Comparison of ENCODE assay signal across 8 cellular contexts in genomic region chr21:33362044-33362555, GRCh38. TPM values are rescaled to one million over a fixed set of nuclear protein-coding genes. Genes with fewer than 3 reads are reported as not detected.
A peak's percentile ranks its signal among the peaks of the same experiment; 100 is the strongest.
DNase-seq lines count a peak whose midpoint lies in the region; ATAC-seq, FAIRE-seq and TF ChIP-seq lines count a peak whose summit lies in the region.

No MANE protein-coding gene starts in this region.

- no peak overlapping the region for H2BK5ac ChIP-seq in IMR-90 (ENCODE audit: low read depth, low read length, poor library complexity, severe bottlenecking)

- H3K9me1 ChIP-seq in IMR-90 (ENCODE audit: insufficient read depth, low read length) = peaks cover 5% of the 10 kb centered on the region

- no peak overlapping the region for H3K4me3 ChIP-seq in IMR-90 (ENCODE audit: insufficient read depth, low read depth, low read length)
- peak overlapping the region; percentile 35 to 53 for H3K4me3 ChIP-seq in kidney (ENCODE audit: low read length in 2 of 2)
- no peak overlapping the region for H3K4me3 ChIP-seq in testis

- H3K27me3 ChIP-seq in IMR-90 (ENCODE audit: control insufficient read depth, insufficient read depth, low read length) (no peaks in the 10 kb centered on the region), testis (no peaks in the 10 kb centered on the region)

- H3K36me3 ChIP-seq in IMR-90 (ENCODE audit: control insufficient read depth, insufficient read depth, low read length) (peaks cover 4% of the 10 kb centered on the region; the same call in 1 of the 2 replicates), kidney (ENCODE audit: control insufficient read depth in 1 of 2, insufficient read depth in 2 of 2, low read length in 2 of 2) (peaks cover 0 to 3% of the 10 kb centered on the region in 2 donors), testis (ENCODE audit: low read depth, missing control alignments) (no peaks in the 10 kb centered on the region)

- peak overlapping the region; percentile 84 for H3K4me3 Mint-ChIP-seq in activated naive CD4-positive, alpha-beta T cell treated with anti-CD3 and anti-CD28 coated beads, Interleukin-2, amount 50 U/mL, for 24 hours
- peak overlapping the region; percentile 63 for H3K4me3 Mint-ChIP-seq in stimulated activated effector memory CD8-positive, alpha-beta T cell treated with anti-CD3 and anti-CD28 coated beads, Interleukin-12 subunit alpha, Interleukin-12 subunit beta, amount 100 ng/mL, for 72 hours

- FAIRE-seq in kidney (lab: Jason Lieb, UNC) = no peak

- H4K8ac ChIP-seq in IMR-90 (ENCODE audit: low read depth in 2 of 2, low read length in 2 of 2) = no peak overlapping the region

- H2AK9ac ChIP-seq in IMR-90 (replicated peaks; ENCODE audit: low read depth, low read length, poor library complexity) = no peak overlapping the region

- no peaks in the 10 kb centered on the region for H3K36me3 Mint-ChIP-seq in activated naive CD4-positive, alpha-beta T cell treated with anti-CD3 and anti-CD28 coated beads, Interleukin-2, amount 50 U/mL, for 24 hours
- peaks cover 1% of the 10 kb centered on the region for H3K36me3 Mint-ChIP-seq in stimulated activated effector memory CD8-positive, alpha-beta T cell treated with anti-CD3 and anti-CD28 coated beads, Interleukin-12 subunit alpha, Interleukin-12 subunit beta, amount 100 ng/mL, for 72 hours

- H2AK5ac ChIP-seq in IMR-90 (ENCODE audit: low read depth, low read length) = no peak overlapping the region

- CTCF ChIA-PET in IMR-90 (lab: Yijun Ruan, JAX) = interaction anchor here (0.6 to 2.0 kb wide), 10 partner anchors 19 to 591 kb away, joined by 3 to 7 read pairs (median 4); partner anchors contain the start of gene PAXBP1

- no peak for TF ChIP-seq CTCF in IMR-90 (conservative IDR thresholded peaks at IDR 0.05; ENCODE audit: low read depth, low read length)
- no peak for TF ChIP-seq CTCF in kidney (IDR thresholded peaks at IDR 0.05; ENCODE audit: borderline replicate concordance, extremely low read depth, insufficient read depth)
- no peak for TF ChIP-seq CTCF in testis (IDR thresholded peaks at IDR 0.05)

- WGBS in IMR-90 (ENCODE audit: extremely low coverage in 2 of 2, insufficient read length in 1 of 2), 2 experiments = 55% methylated on average over 4 of the region's 12 CpGs; no CpG with 5 or more reads in 1 of the 2 experiments
- 26 to 45% methylated on average over 12 of the region's 12 CpGs for WGBS in testis, 2 donors

- dilution Hi-C loops in IMR-90 (cut with HindIII; ENCODE audit: low sequenced_read_pairs, unreplicated experiment) = no loop called here

- in situ Hi-C loops in IMR-90 (cut with MboI; ENCODE audit: low sequenced_read_pairs) = no loop called here

- no peak overlapping the region for H3K4me2 ChIP-seq in IMR-90 (ENCODE audit: low read depth, low read length)

- POLR2A ChIA-PET in IMR-90 (lab: Charles Lee; ENCODE audit: unreplicated experiment) = no interaction called here

- intact Hi-C loops in IMR-90 (cut with micrococcal nuclease) (no loop called here), kidney (cut with DNase I) (no loop called here), testis (cut with DNase I; ENCODE audit: low total_unique reads) (no loop called here)

- no TSS peak for BruUV-seq in IMR-90 (replicated peaks; lab: Mats Ljungman, UMichigan)

- peak overlapping the region; percentile 53; the same call in 1 of the 2 replicates for H4K5ac ChIP-seq in IMR-90 (ENCODE audit: low read depth, low read length)

- no peaks in the 10 kb centered on the region for H3K79me1 ChIP-seq in IMR-90 (ENCODE audit: low read depth in 1 of 2, low read length in 2 of 2)

- H3K23ac ChIP-seq in IMR-90 (ENCODE audit: low read depth, low read length) = no peak overlapping the region

- peaks cover 20% of the 10 kb centered on the region for H3K4me1 Mint-ChIP-seq in activated naive CD4-positive, alpha-beta T cell treated with anti-CD3 and anti-CD28 coated beads, Interleukin-2, amount 50 U/mL, for 24 hours
- H3K4me1 Mint-ChIP-seq in stimulated activated effector memory CD8-positive, alpha-beta T cell treated with anti-CD3 and anti-CD28 coated beads, Interleukin-12 subunit alpha, Interleukin-12 subunit beta, amount 100 ng/mL, for 72 hours = peaks cover 7% of the 10 kb centered on the region

- H3K9me3 Mint-ChIP-seq in activated naive CD4-positive, alpha-beta T cell treated with anti-CD3 and anti-CD28 coated beads, Interleukin-2, amount 50 U/mL, for 24 hours = no peaks in the 10 kb centered on the region
- H3K9me3 Mint-ChIP-seq in stimulated activated effector memory CD8-positive, alpha-beta T cell treated with anti-CD3 and anti-CD28 coated beads, Interleukin-12 subunit alpha, Interleukin-12 subunit beta, amount 100 ng/mL, for 72 hours = peaks cover 4% of the 10 kb centered on the region

- no peak overlapping the region for H2BK120ac ChIP-seq in IMR-90 (ENCODE audit: low read depth, low read length)

- no peaks in the 10 kb centered on the region for H4K20me1 ChIP-seq in IMR-90 (ENCODE audit: insufficient read depth, low read length)

- no peak overlapping the region for H3K27ac ChIP-seq in IMR-90 (ENCODE audit: insufficient read depth, low read length)
- H3K27ac ChIP-seq in kidney (ENCODE audit: low read depth in 2 of 2, low read length in 2 of 2) = no peak overlapping the region
- no peak overlapping the region for H3K27ac ChIP-seq in testis

- DNase-seq in COLO668 (lab: John Stamatoyannopoulos, UW; ENCODE audit: unreplicated experiment) = peak; percentile 31
- no peak for DNase-seq in IMR-90
- DNase-seq in kidney = no peak
- peak in 1 of 2 donors; percentile 64 for DNase-seq in stimulated activated effector memory CD8-positive, alpha-beta T cell treated with anti-CD3 and anti-CD28 coated beads, Interleukin-12 subunit alpha, Interleukin-12 subunit beta, amount 100 ng/mL, for 72 hours (ENCODE audit: low spot score in 2 of 2)
- DNase-seq in testis = no peak

- no peak overlapping the region for H4K91ac ChIP-seq in IMR-90 (ENCODE audit: insufficient read depth, low read depth, low read length)

- H3K4ac ChIP-seq in IMR-90 (ENCODE audit: low read depth, low read length) = no peak overlapping the region

- ATAC-seq in IMR-90 (ENCODE audit: low read depth) = no peak
- peak; percentile 70 for ATAC-seq in stimulated activated effector memory CD8-positive, alpha-beta T cell treated with anti-CD3 and anti-CD28 coated beads, Interleukin-12 subunit alpha, Interleukin-12 subunit beta, amount 100 ng/mL, for 72 hours
- ATAC-seq in GM19397 (IDR thresholded peaks at IDR 0.05; ENCODE audit: unreplicated experiment) = no peak

- H3K9ac ChIP-seq in IMR-90 (ENCODE audit: low read depth, low read length) (no peak overlapping the region), kidney (ENCODE audit: low read length in 2 of 2) (no peak overlapping the region)

- no peak for TF ChIP-seq RAD21 in IMR-90 (IDR thresholded peaks at IDR 0.05; ENCODE audit: low read length)

- no peaks in the 10 kb centered on the region for H3K27me3 Mint-ChIP-seq in activated naive CD4-positive, alpha-beta T cell treated with anti-CD3 and anti-CD28 coated beads, Interleukin-2, amount 50 U/mL, for 24 hours

- H3K27ac Mint-ChIP-seq in activated naive CD4-positive, alpha-beta T cell treated with anti-CD3 and anti-CD28 coated beads, Interleukin-2, amount 50 U/mL, for 24 hours = peak overlapping the region; percentile 95
- peak overlapping the region; percentile 33 for H3K27ac Mint-ChIP-seq in stimulated activated effector memory CD8-positive, alpha-beta T cell treated with anti-CD3 and anti-CD28 coated beads, Interleukin-12 subunit alpha, Interleukin-12 subunit beta, amount 100 ng/mL, for 72 hours

- H2AFZ ChIP-seq in IMR-90 (replicated peaks; ENCODE audit: low read length, poor library complexity) = no peak overlapping the region

- H2BK15ac ChIP-seq in IMR-90 (ENCODE audit: low read depth, low read length) = no peak overlapping the region

- no peak overlapping the region for H3K14ac ChIP-seq in IMR-90 (replicated peaks; ENCODE audit: low read depth, low read length)

- no peak overlapping the region for H2BK20ac ChIP-seq in IMR-90 (ENCODE audit: low read depth, low read length)

- no peak overlapping the region for H3K56ac ChIP-seq in IMR-90 (ENCODE audit: extremely low read depth, insufficient read depth, low read length)

- H3K4me1 ChIP-seq in IMR-90 (ENCODE audit: control insufficient read depth, insufficient read depth, low read length) (peaks cover 5% of the 10 kb centered on the region), kidney (ENCODE audit: control insufficient read depth in 1 of 2, insufficient read depth in 1 of 2, low read depth in 1 of 2, low read length in 2 of 2) (peaks cover 3 to 6% of the 10 kb centered on the region in 2 donors), testis (peaks cover 13% of the 10 kb centered on the region)

- H3K9me3 ChIP-seq in IMR-90 (ENCODE audit: control insufficient read depth, insufficient read depth, low read length) = peaks cover 4% of the 10 kb centered on the region
- peaks cover 0 to under 1% of the 10 kb centered on the region in 2 donors for H3K9me3 ChIP-seq in kidney (ENCODE audit: control insufficient read depth in 1 of 2, low read length in 2 of 2)
- no peaks in the 10 kb centered on the region for H3K9me3 ChIP-seq in testis

- TF ChIP-seq POLR2A in IMR-90 (IDR thresholded peaks at IDR 0.05; ENCODE audit: low read depth, low read length) (no peak), Raji (IDR thresholded peaks at IDR 0.05; ENCODE audit: insufficient read depth, low read depth, low read length) (peak; percentile 71), testis (IDR thresholded peaks at IDR 0.05) (no peak)

- no peak overlapping the region for H3K18ac ChIP-seq in IMR-90 (ENCODE audit: low read depth, low read length)

RNA-seq across cellular contexts. Expression of gene IFNAR1, which starts 37.3 kb away (rescaled TPM):
- total RNA-seq in IMR-90 (2012; rRNA removed) = 9.9 and 12.8 TPM in 2 replicates
- polyA plus RNA-seq in IMR-90 (2012; rRNA removed) = 5.9 and 7.8 TPM in 2 replicates
- 5.6 and 7.5 TPM in 2 replicates for polyA plus RNA-seq in IMR-90 (2012; cell fraction: cytosol; rRNA removed)
- polyA plus RNA-seq in IMR-90 (2012; cell fraction: nucleus; rRNA removed; ENCODE audit: low replicate concordance) = 1.5 and 2.8 TPM in 2 replicates
- 60.9 TPM for total RNA-seq in kidney
- 15.9 TPM for polyA plus RNA-seq in kidney (ENCODE audit: insufficient read depth, low read depth, low replicate concordance)
- total RNA-seq in testis = 10 to 100 TPM; 22.8 to 25.0 TPM
- polyA plus RNA-seq in testis (ENCODE audit: insufficient read depth, low read depth, low replicate concordance) = 22.1 TPM

RNA-seq across cellular contexts. Expression of gene IFNGR2, which starts 41.1 kb away (rescaled TPM):
- total RNA-seq in IMR-90 (2012; rRNA removed) (52.8 and 66.0 TPM in 2 replicates), kidney (68.3 TPM), testis (100 to 1,000 TPM in 1 of 2 donors, 10 to 100 TPM in 1; 87.6 to 108 TPM)
- polyA plus RNA-seq in IMR-90 (2012; rRNA removed) (64.9 and 73.8 TPM in 2 replicates), kidney (ENCODE audit: insufficient read depth, low read depth, low replicate concordance) (57.6 TPM), testis (ENCODE audit: insufficient read depth, low read depth, low replicate concordance) (91.9 TPM)
- polyA plus RNA-seq in IMR-90 (2012; cell fraction: cytosol; rRNA removed) = 27.8 and 55.9 TPM in 2 replicates
- 18.8 and 32.0 TPM in 2 replicates for polyA plus RNA-seq in IMR-90 (2012; cell fraction: nucleus; rRNA removed; ENCODE audit: low replicate concordance)

Comparison
In these comparisons a context has a peak if more than half of its experiments do, and no peak if none do; other contexts are left out.
1. H3K4me3 ChIP-seq: peak in kidney (2 of 2); none in IMR-90 (single experiment) and testis (0 of 2).